1 cellular context compared by ENCODE assay signal in genomic region chr13:30107126-30107525, GRCh38.
TF ChIP-seq lines count a peak whose summit lies in the region.

No MANE protein-coding gene starts in this region.

TF ChIP-seq in SK-N-SH, 30 proteins besides CTCF, POLR2A, EP300 and RAD21 (continued from another document):
- no peak for TF ChIP-seq EZH2phosphoT487 (IDR thresholded peaks at IDR 0.05; ENCODE audit: borderline replicate concordance, low read depth)
- no peak for TF ChIP-seq ZBTB33 (IDR thresholded peaks at IDR 0.05; ENCODE audit: borderline replicate concordance, low read depth)
- TF ChIP-seq GATA2 (CRISPR knock-in tag; IDR thresholded peaks at IDR 0.05) = no peak
- no peak for TF ChIP-seq POLR2AphosphoS5 (IDR thresholded peaks at IDR 0.05; ENCODE audit: low read depth, low read length)
